Comparison of ENCODE assay signal across 9 cellular contexts in genomic region chr7:114087674-114088539, GRCh38.
DNase-seq lines count a peak whose midpoint lies in the region; ATAC-seq and TF ChIP-seq lines count a peak whose summit lies in the region.
"Had no signal": no experiment of that assay in that cellular context is flagged by ENCODE, and none has a peak within 500 bp of the region (broad histone marks: within the 10 kb centered on the region; RNA-seq: fewer than 3 reads in every experiment).

No MANE protein-coding gene starts in this region.

- H3K36me3 Mint-ChIP-seq in activated naive CD4-positive, alpha-beta T cell treated with anti-CD3 and anti-CD28 coated beads for 36 hours (ENCODE audit: low read depth), result no peaks in the 10 kb centered on the region

- no peak overlapping the region for H3K4ac ChIP-seq in mesendoderm (ENCODE audit: low read depth, low read length)

- DNase-seq in heart left ventricle (peak in 1 of 5 donors; percentile 37), cardiac septum (ENCODE audit: low spot score) (no peak), choroid plexus epithelial cell (ENCODE audit: low read depth) (no peak), mesendoderm (peak; percentile 67), cerebellar cortex (ENCODE audit: low spot score) (no peak)
- no peak for DNase-seq in activated naive CD4-positive, alpha-beta T cell treated with anti-CD3 and anti-CD28 coated beads for 36 hours
- DNase-seq in activated CD4-positive, alpha-beta T cell treated with anti-CD3 and anti-CD28 coated beads for 1 hour, result no peak
- DNase-seq: DND-41 had no signal

- TF ChIP-seq CTCF in heart left ventricle (IDR thresholded peaks at IDR 0.05) (no peak), choroid plexus epithelial cell (conservative IDR thresholded peaks at IDR 0.05; ENCODE audit: low read depth, low read length) (no peak)

- no peak overlapping the region for H3K23ac ChIP-seq in mesendoderm (ENCODE audit: low read length)

- H2BK120ac ChIP-seq in mesendoderm (ENCODE audit: low read depth, low read length), result no peak overlapping the region

- 19 to 28% (median 24%) methylated on average over 17 to 31 of the region's 31 CpGs for WGBS in heart left ventricle, 4 donors
- no CpG with 5 or more reads among the region's 31 CpGs for WGBS in mesendoderm (ENCODE audit: extremely low coverage, insufficient coverage, low lambda C conversion rate)

- H3K4me2 ChIP-seq in mesendoderm (ENCODE audit: low read length), result peak overlapping the region; percentile 70

- H3K4me1 Mint-ChIP-seq in activated naive CD4-positive, alpha-beta T cell treated with anti-CD3 and anti-CD28 coated beads for 36 hours (ENCODE audit: low read depth), result peaks cover 36% of the 10 kb centered on the region

- no peak overlapping the region for H3K18ac ChIP-seq in mesendoderm (ENCODE audit: low read length)

- CTCF ChIA-PET in activated naive CD4-positive, alpha-beta T cell treated with anti-CD3 and anti-CD28 coated beads for 36 hours (lab: Charles Lee), result no interaction called here

- no peak for TF ChIP-seq POLR2A in heart left ventricle (IDR thresholded peaks at IDR 0.05)

- ATAC-seq in heart left ventricle (no peak), GM21528 (IDR thresholded peaks at IDR 0.05; ENCODE audit: low FRiP score, unreplicated experiment) (no peak)

- H3K4me1 ChIP-seq in heart left ventricle, result peaks cover 0 to 50% (median 11%) of the 10 kb centered on the region in 12 donors
- peaks cover 2% of the 10 kb centered on the region for H3K4me1 ChIP-seq in mesendoderm (ENCODE audit: control insufficient read depth, low read depth, low read length)

- H3K27me3 Mint-ChIP-seq in activated naive CD4-positive, alpha-beta T cell treated with anti-CD3 and anti-CD28 coated beads for 36 hours (ENCODE audit: low read depth), result peaks cover 53% of the 10 kb centered on the region

- H3K27me3 ChIP-seq in heart left ventricle, result peaks cover 5 to 86% (median 48%) of the 10 kb centered on the region in 9 donors
- peaks cover 25% of the 10 kb centered on the region for H3K27me3 ChIP-seq in mesendoderm (ENCODE audit: insufficient read depth, low read length, poor library complexity)

- peak overlapping the region in 11 of 12 donors; percentile 4 to 73 (median 62) for H3K4me3 ChIP-seq in heart left ventricle
- H3K4me3 ChIP-seq in choroid plexus epithelial cell (ENCODE audit: low read depth, low read length), result peak overlapping the region; percentile 65
- peak overlapping the region; percentile 32 for H3K4me3 ChIP-seq in mesendoderm (ENCODE audit: low read length)

- H3K27ac Mint-ChIP-seq in activated naive CD4-positive, alpha-beta T cell treated with anti-CD3 and anti-CD28 coated beads for 36 hours, result no peak overlapping the region

- no peak overlapping the region for H4K8ac ChIP-seq in mesendoderm (ENCODE audit: low read depth, low read length)

- no peaks in the 10 kb centered on the region for H3K9me3 Mint-ChIP-seq in activated naive CD4-positive, alpha-beta T cell treated with anti-CD3 and anti-CD28 coated beads for 36 hours

- H3K56ac ChIP-seq in mesendoderm (ENCODE audit: low read length), result peak overlapping the region; percentile 56

- H3K36me3 ChIP-seq in heart left ventricle (no peaks in the 10 kb centered on the region), mesendoderm (ENCODE audit: control insufficient read depth, insufficient read depth, low read length) (no peaks in the 10 kb centered on the region)

- no peaks in the 10 kb centered on the region for H3K79me1 ChIP-seq in mesendoderm (ENCODE audit: low read length)

- peak overlapping the region; percentile 24 for H3K9ac ChIP-seq in mesendoderm (ENCODE audit: low read length)

- no peaks in the 10 kb centered on the region for H3K9me3 ChIP-seq in heart left ventricle

- H2BK5ac ChIP-seq in mesendoderm (ENCODE audit: low read length), result no peak overlapping the region

- H3K79me2 ChIP-seq in mesendoderm (ENCODE audit: control insufficient read depth, insufficient read depth, low read length), result no peaks in the 10 kb centered on the region

- H4K5ac ChIP-seq in mesendoderm (ENCODE audit: low read length), result no peak overlapping the region

- no peak overlapping the region for H2AK5ac ChIP-seq in mesendoderm (ENCODE audit: low read length)

- H3K27ac ChIP-seq in heart left ventricle (peak overlapping the region in 1 of 12 donors; percentile 92), mesendoderm (ENCODE audit: low read depth, low read length) (no peak overlapping the region)

- H2BK15ac ChIP-seq in mesendoderm (replicated peaks; ENCODE audit: low read depth), result no peak overlapping the region

- H3K4me3 Mint-ChIP-seq in activated naive CD4-positive, alpha-beta T cell treated with anti-CD3 and anti-CD28 coated beads for 36 hours, result no peak overlapping the region

- intact Hi-C loops in heart left ventricle (cut with DNase I) (loop anchor here in 7 of 10 donors (10.0 kb wide), 7 partner anchors 317 to 1127 kb away; partner anchors contain the start of gene FOXP2 (in 2 of the 7)), cardiac septum (cut with DNase I) (loop anchor here (10.0 kb wide), 3 partner anchors 327 to 1387 kb away; partner anchors contain the start of gene FOXP2)
- intact Hi-C loops in activated naive CD4-positive, alpha-beta T cell treated with anti-CD3 and anti-CD28 coated beads for 36 hours (cut with micrococcal nuclease), result loop anchor here (10.0 kb wide), 1 partner anchor 577 kb away; no protein-coding TSS in a partner anchor
